1 cellular context compared by ENCODE assay signal in the genomic region with DNA sequence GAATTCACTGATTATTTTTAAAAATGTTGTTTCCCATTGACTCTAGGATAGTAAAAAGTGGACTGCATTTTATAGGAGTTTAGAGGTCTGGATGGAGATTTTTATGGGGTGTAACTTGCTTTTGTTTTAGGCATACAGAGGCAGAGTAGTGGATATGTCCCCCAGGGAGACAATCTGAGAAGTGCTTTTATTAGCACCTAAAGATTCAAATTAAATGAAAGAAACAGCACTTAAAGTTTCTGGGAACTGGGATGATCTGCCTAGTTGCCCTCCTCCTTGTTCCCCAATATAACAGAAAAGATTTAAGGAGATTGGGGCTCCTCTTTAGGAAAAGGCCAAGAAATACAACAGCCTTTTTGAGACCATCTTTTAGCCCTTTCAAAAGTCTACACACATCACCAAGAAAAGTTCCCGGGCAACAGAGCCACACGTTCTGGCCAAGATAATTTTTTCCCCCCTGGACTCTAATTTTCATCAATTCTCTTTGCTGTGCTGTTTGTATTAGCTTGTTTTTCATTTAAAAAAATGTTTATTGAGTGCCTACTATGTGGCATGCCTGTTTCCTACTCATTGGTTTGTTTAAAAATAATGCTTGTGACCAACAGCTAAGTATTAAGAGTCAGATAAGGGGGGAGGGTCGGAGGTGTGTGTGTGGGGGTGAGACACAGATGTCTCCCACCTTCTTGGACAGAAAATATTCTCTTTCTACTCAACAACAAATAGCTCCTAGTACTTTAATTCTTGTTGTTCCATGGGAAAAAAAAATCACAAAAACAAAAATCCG.
TF ChIP-seq lines count a peak whose summit lies in the region.

No MANE protein-coding gene starts in this region.

TF ChIP-seq in WTC11, 78 proteins besides CTCF, POLR2A, EP300 and RAD21 (continued from another document):
- TF ChIP-seq, protein P1, sequence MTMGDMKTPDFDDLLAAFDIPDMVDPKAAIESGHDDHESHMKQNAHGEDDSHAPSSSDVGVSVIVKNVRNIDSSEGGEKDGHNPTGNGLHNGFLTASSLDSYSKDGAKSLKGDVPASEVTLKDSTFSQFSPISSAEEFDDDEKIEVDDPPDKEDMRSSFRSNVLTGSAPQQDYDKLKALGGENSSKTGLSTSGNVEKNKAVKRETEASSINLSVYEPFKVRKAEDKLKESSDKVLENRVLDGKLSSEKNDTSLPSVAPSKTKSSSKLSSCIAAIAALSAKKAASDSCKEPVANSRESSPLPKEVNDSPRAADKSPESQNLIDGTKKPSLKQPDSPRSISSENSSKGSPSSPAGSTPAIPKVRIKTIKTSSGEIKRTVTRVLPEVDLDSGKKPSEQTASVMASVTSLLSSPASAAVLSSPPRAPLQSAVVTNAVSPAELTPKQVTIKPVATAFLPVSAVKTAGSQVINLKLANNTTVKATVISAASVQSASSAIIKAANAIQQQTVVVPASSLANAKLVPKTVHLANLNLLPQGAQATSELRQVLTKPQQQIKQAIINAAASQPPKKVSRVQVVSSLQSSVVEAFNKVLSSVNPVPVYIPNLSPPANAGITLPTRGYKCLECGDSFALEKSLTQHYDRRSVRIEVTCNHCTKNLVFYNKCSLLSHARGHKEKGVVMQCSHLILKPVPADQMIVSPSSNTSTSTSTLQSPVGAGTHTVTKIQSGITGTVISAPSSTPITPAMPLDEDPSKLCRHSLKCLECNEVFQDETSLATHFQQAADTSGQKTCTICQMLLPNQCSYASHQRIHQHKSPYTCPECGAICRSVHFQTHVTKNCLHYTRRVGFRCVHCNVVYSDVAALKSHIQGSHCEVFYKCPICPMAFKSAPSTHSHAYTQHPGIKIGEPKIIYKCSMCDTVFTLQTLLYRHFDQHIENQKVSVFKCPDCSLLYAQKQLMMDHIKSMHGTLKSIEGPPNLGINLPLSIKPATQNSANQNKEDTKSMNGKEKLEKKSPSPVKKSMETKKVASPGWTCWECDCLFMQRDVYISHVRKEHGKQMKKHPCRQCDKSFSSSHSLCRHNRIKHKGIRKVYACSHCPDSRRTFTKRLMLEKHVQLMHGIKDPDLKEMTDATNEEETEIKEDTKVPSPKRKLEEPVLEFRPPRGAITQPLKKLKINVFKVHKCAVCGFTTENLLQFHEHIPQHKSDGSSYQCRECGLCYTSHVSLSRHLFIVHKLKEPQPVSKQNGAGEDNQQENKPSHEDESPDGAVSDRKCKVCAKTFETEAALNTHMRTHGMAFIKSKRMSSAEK (CRISPR knock-in tag; IDR thresholded peaks at IDR 0.05; ENCODE audit: borderline replicate concordance): no peak
- TF ChIP-seq, protein P2, sequence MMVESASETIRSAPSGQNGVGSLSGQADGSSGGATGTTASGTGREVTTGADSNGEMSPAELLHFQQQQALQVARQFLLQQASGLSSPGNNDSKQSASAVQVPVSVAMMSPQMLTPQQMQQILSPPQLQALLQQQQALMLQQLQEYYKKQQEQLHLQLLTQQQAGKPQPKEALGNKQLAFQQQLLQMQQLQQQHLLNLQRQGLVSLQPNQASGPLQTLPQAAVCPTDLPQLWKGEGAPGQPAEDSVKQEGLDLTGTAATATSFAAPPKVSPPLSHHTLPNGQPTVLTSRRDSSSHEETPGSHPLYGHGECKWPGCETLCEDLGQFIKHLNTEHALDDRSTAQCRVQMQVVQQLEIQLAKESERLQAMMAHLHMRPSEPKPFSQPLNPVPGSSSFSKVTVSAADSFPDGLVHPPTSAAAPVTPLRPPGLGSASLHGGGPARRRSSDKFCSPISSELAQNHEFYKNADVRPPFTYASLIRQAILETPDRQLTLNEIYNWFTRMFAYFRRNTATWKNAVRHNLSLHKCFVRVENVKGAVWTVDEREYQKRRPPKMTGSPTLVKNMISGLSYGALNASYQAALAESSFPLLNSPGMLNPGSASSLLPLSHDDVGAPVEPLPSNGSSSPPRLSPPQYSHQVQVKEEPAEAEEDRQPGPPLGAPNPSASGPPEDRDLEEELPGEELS (CRISPR knock-in tag; IDR thresholded peaks at IDR 0.05): no peak
- TF ChIP-seq, protein P3, sequence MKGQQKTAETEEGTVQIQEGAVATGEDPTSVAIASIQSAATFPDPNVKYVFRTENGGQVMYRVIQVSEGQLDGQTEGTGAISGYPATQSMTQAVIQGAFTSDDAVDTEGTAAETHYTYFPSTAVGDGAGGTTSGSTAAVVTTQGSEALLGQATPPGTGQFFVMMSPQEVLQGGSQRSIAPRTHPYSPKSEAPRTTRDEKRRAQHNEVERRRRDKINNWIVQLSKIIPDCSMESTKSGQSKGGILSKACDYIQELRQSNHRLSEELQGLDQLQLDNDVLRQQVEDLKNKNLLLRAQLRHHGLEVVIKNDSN (CRISPR knock-in tag; IDR thresholded peaks at IDR 0.05): no peak
- TF ChIP-seq, protein P4, sequence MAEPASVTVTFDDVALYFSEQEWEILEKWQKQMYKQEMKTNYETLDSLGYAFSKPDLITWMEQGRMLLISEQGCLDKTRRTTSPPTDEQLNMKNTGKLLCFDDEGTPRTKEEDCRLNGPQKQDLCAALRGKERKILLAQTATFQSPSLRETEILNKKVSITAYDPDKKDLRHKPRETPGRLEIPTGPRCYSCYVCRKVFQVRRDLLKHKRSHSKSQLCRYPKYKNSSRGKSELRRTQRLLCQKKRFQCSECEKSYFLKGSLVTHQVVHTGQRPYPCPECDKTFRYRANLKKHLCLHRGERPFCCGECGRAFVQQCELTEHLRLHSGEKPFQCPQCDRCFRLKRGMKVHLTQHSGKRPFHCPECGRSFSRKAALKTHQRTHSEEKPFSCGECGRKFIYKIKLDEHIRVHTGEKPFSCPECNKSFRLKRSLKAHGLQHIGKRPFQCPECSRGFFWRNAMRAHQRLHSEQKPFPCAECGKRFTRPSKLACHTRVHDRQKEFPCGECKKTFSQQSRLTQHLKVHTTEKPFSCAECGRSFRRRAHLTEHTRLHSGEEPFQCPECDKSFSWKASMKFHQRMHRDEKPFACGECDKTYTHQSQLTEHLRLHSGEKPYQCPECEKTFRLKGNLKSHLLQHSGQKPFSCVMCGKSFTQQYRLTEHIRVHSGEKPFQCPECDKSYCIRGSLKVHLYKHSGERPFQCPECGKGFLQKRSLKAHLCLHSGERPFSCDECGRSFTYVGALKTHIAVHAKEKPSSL (CRISPR knock-in tag; conservative IDR thresholded peaks at IDR 0.05): no peak
- TF ChIP-seq JAZF1 (CRISPR knock-in tag; IDR thresholded peaks at IDR 0.05): no peak
- TF ChIP-seq ZNF396 (CRISPR knock-in tag; IDR thresholded peaks at IDR 0.05; ENCODE audit: borderline replicate concordance): no peak
